1 cellular context compared by ENCODE assay signal in the genomic region with DNA sequence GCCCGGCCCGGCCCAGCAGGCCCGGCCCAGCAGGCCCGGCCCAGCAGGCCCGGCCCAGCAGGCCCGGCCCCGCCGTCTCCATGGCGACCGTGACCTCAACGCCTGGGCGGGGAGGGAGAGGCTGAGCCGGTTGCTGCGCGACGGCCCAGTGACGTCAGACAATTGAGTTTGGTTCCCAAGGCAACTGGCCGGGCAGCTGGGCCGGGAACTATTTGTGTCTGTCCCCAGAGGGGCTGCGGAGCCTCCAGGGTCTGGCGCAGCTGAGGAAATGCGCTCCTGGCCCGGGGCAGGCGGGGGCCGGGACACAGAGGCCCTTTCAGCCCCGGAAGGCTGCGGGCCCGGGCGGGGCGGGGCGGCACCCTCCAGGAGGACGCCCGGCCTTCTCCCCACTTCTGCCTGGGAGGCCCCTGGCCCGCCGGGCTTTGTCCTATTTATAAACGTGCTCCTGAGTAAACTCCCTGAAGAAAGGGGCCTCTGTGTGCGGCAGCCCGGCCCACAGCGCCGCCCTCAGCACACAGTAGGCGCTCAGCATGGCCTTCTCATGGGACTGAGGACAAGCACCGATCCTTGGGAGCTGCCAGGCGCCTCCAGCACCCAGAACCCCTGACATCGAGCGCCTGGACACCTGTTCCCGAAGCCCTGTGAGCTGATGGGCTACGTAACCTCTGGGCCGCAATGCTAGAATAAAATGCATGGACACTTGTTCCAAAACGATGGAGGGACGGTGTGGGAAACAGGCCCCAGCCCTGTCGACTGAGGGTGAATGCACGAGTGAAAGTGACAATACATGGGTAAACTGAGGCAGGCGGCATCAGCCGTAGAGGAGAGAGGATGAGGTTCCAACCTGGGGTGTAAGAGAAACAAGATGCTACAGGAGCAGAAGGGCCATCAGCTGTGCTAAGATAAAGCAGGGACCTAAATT.
TF ChIP-seq lines count a peak whose summit lies in the region.

No MANE protein-coding gene starts in this region.

TF ChIP-seq in HEK293, 187 proteins besides CTCF, POLR2A, EP300 and RAD21 (continued from another document and continues in another):
- TF ChIP-seq MYNN (tag by site-specific recombination; IDR thresholded peaks at IDR 0.05; ENCODE audit: borderline replicate concordance) (peak; percentile 92), ZNF514 (tag by site-specific recombination; IDR thresholded peaks at IDR 0.05) (no peak), ZNF211 (tag by site-specific recombination; IDR thresholded peaks at IDR 0.05; ENCODE audit: low read depth) (no peak), ZNF791 (tag by site-specific recombination; IDR thresholded peaks at IDR 0.05) (no peak), ZNF311 (tag by site-specific recombination; IDR thresholded peaks at IDR 0.05; ENCODE audit: borderline replicate concordance) (no peak), ZNF610 (tag by site-specific recombination; IDR thresholded peaks at IDR 0.05; ENCODE audit: borderline replicate concordance) (no peak), SALL2 (tag by site-specific recombination; IDR thresholded peaks at IDR 0.05; ENCODE audit: borderline replicate concordance) (no peak), ZNF558 (tag by site-specific recombination; IDR thresholded peaks at IDR 0.05) (no peak), ZNF664 (tag by site-specific recombination; IDR thresholded peaks at IDR 0.05) (no peak), ZNF830 (tag by site-specific recombination; IDR thresholded peaks at IDR 0.05; ENCODE audit: low read depth) (no peak), ZNF18 (tag by site-specific recombination; IDR thresholded peaks at IDR 0.05) (no peak), ZNF26 (tag by site-specific recombination; IDR thresholded peaks at IDR 0.05) (no peak), SP7 (tag by site-specific recombination; IDR thresholded peaks at IDR 0.05) (0 out of 2 replicates have a peak, but pooled peaks have one; percentile 16), KLF1 (tag by site-specific recombination; IDR thresholded peaks at IDR 0.05) (peak; percentile 65), ZBTB8A (tag by site-specific recombination; IDR thresholded peaks at IDR 0.05) (peak; percentile 78), WT1 (tag by site-specific recombination; IDR thresholded peaks at IDR 0.05) (peak; percentile 57; the same call in 1 of the 2 replicates), BCL11A (tag by site-specific recombination; IDR thresholded peaks at IDR 0.05; ENCODE audit: low read depth) (no peak), ZNF121 (tag by site-specific recombination; IDR thresholded peaks at IDR 0.05) (no peak)
- TF ChIP-seq, protein P1, sequence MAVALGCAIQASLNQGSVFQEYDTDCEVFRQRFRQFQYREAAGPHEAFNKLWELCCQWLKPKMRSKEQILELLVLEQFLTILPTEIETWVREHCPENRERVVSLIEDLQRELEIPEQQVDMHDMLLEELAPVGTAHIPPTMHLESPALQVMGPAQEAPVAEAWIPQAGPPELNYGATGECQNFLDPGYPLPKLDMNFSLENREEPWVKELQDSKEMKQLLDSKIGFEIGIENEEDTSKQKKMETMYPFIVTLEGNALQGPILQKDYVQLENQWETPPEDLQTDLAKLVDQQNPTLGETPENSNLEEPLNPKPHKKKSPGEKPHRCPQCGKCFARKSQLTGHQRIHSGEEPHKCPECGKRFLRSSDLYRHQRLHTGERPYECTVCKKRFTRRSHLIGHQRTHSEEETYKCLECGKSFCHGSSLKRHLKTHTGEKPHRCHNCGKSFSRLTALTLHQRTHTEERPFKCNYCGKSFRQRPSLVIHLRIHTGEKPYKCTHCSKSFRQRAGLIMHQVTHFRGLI (tag by site-specific recombination; IDR thresholded peaks at IDR 0.05) = peak; percentile 46; the same call in 1 of the 2 replicates
- TF ChIP-seq, protein P2, sequence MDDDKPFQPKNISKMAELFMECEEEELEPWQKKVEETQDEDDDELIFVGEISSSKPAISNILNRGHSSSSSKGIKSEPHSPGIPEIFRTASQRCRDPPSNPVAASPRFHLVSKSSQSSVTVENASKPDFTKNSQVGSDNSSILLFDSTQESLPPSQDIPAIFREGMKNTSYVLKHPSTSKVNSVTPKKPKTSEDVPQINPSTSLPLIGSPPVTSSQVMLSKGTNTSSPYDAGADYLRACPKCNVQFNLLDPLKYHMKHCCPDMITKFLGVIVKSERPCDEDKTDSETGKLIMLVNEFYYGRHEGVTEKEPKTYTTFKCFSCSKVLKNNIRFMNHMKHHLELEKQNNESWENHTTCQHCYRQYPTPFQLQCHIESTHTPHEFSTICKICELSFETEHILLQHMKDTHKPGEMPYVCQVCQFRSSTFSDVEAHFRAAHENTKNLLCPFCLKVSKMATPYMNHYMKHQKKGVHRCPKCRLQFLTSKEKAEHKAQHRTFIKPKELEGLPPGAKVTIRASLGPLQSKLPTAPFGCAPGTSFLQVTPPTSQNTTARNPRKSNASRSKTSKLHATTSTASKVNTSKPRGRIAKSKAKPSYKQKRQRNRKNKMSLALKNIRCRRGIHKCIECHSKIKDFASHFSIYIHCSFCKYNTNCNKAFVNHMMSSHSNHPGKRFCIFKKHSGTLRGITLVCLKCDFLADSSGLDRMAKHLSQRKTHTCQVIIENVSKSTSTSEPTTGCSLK (tag by site-specific recombination; IDR thresholded peaks at IDR 0.05) = no peak
- TF ChIP-seq, protein P3, sequence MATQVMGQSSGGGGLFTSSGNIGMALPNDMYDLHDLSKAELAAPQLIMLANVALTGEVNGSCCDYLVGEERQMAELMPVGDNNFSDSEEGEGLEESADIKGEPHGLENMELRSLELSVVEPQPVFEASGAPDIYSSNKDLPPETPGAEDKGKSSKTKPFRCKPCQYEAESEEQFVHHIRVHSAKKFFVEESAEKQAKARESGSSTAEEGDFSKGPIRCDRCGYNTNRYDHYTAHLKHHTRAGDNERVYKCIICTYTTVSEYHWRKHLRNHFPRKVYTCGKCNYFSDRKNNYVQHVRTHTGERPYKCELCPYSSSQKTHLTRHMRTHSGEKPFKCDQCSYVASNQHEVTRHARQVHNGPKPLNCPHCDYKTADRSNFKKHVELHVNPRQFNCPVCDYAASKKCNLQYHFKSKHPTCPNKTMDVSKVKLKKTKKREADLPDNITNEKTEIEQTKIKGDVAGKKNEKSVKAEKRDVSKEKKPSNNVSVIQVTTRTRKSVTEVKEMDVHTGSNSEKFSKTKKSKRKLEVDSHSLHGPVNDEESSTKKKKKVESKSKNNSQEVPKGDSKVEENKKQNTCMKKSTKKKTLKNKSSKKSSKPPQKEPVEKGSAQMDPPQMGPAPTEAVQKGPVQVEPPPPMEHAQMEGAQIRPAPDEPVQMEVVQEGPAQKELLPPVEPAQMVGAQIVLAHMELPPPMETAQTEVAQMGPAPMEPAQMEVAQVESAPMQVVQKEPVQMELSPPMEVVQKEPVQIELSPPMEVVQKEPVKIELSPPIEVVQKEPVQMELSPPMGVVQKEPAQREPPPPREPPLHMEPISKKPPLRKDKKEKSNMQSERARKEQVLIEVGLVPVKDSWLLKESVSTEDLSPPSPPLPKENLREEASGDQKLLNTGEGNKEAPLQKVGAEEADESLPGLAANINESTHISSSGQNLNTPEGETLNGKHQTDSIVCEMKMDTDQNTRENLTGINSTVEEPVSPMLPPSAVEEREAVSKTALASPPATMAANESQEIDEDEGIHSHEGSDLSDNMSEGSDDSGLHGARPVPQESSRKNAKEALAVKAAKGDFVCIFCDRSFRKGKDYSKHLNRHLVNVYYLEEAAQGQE (tag by site-specific recombination; IDR thresholded peaks at IDR 0.05) = no peak
- TF ChIP-seq, protein P4, sequence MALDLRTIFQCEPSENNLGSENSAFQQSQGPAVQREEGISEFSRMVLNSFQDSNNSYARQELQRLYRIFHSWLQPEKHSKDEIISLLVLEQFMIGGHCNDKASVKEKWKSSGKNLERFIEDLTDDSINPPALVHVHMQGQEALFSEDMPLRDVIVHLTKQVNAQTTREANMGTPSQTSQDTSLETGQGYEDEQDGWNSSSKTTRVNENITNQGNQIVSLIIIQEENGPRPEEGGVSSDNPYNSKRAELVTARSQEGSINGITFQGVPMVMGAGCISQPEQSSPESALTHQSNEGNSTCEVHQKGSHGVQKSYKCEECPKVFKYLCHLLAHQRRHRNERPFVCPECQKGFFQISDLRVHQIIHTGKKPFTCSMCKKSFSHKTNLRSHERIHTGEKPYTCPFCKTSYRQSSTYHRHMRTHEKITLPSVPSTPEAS (tag by site-specific recombination; IDR thresholded peaks at IDR 0.05) = no peak
- TF ChIP-seq, protein P5, sequence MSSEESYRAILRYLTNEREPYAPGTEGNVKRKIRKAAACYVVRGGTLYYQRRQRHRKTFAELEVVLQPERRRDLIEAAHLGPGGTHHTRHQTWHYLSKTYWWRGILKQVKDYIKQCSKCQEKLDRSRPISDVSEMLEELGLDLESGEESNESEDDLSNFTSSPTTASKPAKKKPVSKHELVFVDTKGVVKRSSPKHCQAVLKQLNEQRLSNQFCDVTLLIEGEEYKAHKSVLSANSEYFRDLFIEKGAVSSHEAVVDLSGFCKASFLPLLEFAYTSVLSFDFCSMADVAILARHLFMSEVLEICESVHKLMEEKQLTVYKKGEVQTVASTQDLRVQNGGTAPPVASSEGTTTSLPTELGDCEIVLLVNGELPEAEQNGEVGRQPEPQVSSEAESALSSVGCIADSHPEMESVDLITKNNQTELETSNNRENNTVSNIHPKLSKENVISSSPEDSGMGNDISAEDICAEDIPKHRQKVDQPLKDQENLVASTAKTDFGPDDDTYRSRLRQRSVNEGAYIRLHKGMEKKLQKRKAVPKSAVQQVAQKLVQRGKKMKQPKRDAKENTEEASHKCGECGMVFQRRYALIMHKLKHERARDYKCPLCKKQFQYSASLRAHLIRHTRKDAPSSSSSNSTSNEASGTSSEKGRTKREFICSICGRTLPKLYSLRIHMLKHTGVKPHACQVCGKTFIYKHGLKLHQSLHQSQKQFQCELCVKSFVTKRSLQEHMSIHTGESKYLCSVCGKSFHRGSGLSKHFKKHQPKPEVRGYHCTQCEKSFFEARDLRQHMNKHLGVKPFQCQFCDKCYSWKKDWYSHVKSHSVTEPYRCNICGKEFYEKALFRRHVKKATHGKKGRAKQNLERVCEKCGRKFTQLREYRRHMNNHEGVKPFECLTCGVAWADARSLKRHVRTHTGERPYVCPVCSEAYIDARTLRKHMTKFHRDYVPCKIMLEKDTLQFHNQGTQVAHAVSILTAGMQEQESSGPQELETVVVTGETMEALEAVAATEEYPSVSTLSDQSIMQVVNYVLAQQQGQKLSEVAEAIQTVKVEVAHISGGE (tag by site-specific recombination; conservative IDR thresholded peaks at IDR 0.05; ENCODE audit: low read depth) = peak; percentile 32; the same call in 1 of the 2 replicates
- TF ChIP-seq, protein P6, sequence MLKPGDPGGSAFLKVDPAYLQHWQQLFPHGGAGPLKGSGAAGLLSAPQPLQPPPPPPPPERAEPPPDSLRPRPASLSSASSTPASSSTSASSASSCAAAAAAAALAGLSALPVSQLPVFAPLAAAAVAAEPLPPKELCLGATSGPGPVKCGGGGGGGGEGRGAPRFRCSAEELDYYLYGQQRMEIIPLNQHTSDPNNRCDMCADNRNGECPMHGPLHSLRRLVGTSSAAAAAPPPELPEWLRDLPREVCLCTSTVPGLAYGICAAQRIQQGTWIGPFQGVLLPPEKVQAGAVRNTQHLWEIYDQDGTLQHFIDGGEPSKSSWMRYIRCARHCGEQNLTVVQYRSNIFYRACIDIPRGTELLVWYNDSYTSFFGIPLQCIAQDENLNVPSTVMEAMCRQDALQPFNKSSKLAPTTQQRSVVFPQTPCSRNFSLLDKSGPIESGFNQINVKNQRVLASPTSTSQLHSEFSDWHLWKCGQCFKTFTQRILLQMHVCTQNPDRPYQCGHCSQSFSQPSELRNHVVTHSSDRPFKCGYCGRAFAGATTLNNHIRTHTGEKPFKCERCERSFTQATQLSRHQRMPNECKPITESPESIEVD (tag by site-specific recombination; IDR thresholded peaks at IDR 0.05) = no peak
- TF ChIP-seq, protein P7, sequence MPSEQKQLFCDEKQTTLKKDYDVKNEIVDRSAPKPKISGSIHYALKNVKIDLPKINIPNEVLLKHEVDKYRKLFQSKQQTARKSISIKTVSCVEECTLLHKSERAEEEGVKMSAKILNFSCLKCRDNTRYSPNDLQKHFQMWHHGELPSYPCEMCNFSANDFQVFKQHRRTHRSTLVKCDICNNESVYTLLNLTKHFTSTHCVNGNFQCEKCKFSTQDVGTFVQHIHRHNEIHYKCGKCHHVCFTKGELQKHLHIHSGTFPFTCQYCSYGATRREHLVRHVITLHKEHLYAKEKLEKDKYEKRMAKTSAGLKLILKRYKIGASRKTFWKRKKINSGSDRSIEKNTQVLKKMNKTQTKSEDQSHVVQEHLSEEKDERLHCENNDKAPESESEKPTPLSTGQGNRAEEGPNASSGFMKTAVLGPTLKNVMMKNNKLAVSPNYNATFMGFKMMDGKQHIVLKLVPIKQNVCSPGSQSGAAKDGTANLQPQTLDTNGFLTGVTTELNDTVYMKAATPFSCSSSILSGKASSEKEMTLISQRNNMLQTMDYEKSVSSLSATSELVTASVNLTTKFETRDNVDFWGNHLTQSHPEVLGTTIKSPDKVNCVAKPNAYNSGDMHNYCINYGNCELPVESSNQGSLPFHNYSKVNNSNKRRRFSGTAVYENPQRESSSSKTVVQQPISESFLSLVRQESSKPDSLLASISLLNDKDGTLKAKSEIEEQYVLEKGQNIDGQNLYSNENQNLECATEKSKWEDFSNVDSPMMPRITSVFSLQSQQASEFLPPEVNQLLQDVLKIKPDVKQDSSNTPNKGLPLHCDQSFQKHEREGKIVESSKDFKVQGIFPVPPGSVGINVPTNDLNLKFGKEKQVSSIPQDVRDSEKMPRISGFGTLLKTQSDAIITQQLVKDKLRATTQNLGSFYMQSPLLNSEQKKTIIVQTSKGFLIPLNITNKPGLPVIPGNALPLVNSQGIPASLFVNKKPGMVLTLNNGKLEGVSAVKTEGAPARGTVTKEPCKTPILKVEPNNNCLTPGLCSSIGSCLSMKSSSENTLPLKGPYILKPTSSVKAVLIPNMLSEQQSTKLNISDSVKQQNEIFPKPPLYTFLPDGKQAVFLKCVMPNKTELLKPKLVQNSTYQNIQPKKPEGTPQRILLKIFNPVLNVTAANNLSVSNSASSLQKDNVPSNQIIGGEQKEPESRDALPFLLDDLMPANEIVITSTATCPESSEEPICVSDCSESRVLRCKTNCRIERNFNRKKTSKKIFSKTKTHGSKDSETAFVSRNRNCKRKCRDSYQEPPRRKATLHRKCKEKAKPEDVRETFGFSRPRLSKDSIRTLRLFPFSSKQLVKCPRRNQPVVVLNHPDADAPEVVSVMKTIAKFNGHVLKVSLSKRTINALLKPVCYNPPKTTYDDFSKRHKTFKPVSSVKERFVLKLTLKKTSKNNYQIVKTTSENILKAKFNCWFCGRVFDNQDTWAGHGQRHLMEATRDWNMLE (tag by site-specific recombination; conservative IDR thresholded peaks at IDR 0.05; ENCODE audit: low read depth) = no peak
